Comparison of ENCODE assay signal across 8 cellular contexts in the genomic region with DNA sequence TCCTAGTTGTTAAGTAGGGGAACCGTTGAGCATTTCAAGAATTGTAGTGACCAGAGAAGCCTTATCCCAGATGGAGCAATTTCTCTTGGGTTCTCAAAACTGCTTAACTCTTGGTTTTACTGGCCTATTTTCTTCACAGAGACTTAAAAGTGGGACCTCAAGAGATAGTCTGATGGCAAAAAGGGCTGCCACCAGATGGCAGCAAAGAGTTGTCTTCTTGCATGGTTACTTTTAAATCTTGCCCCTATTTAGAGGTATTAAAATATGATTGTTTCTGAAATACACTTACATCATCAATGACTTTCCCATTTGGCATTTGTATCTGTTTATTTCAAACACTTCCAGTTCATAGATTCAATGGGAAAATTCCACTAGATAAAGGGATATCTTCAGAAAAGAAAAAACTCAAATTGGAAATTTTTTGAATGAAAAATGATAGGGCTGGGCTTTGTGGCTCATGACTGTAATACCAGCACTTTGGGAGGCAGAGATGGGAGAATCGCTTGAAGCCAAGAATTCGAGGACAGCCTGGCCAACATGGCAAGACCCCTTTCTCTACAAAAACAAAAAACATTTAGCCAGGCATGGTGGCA.
DNase-seq lines count a peak whose midpoint lies in the region; ATAC-seq and TF ChIP-seq lines count a peak whose summit lies in the region.

No MANE protein-coding gene starts in this region.

- H3K4me3 ChIP-seq in breast epithelium = no peak overlapping the region
- no peak overlapping the region for H3K4me3 ChIP-seq in kidney epithelial cell (ENCODE audit: low read depth, low read length)

- no peaks in the 10 kb centered on the region for H3K36me3 Mint-ChIP-seq in T-helper 2 cell treated with Interferon-gamma antibody and Interleukin-4, amounts not matched to agents 5 μg/mL and 100 μg/mL, for 36 hours (ENCODE audit: low read depth)

- TF ChIP-seq CTCF in breast epithelium (IDR thresholded peaks at IDR 0.05) (peak in 2 of 3 donors; percentile 68 to 72), kidney epithelial cell (IDR thresholded peaks at IDR 0.05; ENCODE audit: insufficient read depth, low read length, poor library complexity, severe bottlenecking) (peak; percentile 71)

- no peak overlapping the region for H3K27ac ChIP-seq in breast epithelium

- no peaks in the 10 kb centered on the region for H3K9me3 Mint-ChIP-seq in T-helper 2 cell treated with Interferon-gamma antibody and Interleukin-4, amounts not matched to agents 5 μg/mL and 100 μg/mL, for 36 hours

- H3K4me1 ChIP-seq in breast epithelium = no peaks in the 10 kb centered on the region

- H3K27me3 ChIP-seq in breast epithelium = no peaks in the 10 kb centered on the region
- no peaks in the 10 kb centered on the region for H3K27me3 ChIP-seq in kidney epithelial cell (ENCODE audit: control insufficient read depth, insufficient read depth, low read length)

- peak; percentile 11 for DNase-seq in activated naive CD4-positive, alpha-beta T cell treated with Interleukin-2 at 50 U/mL for 16 hours
- no peak for DNase-seq in activated naive CD4-positive, alpha-beta T cell (lab: John Stamatoyannopoulos, UW)
- DNase-seq in NCI-H82 (lab: John Stamatoyannopoulos, UW) = peak; percentile 78
- DNase-seq in breast epithelium (ENCODE audit: low spot score in 2 of 2) = peak in 1 of 2 donors; percentile 50
- DNase-seq in kidney epithelial cell (ENCODE audit: low read depth) = peak; percentile 16
- peak; percentile 13 to 17 for DNase-seq in stimulated activated CD8-positive, alpha-beta memory T cell treated with anti-CD3 and anti-CD28 coated beads, Interleukin-2, amount 100 ng/mL, for 48 hours (ENCODE audit: low read depth in 2 of 2)
- DNase-seq in T-helper 2 cell treated with Interferon-gamma antibody and Interleukin-4, amounts not matched to agents 5 μg/mL and 100 μg/mL, for 36 hours (ENCODE audit: low spot score) = no peak

- no peak overlapping the region for H3K27ac Mint-ChIP-seq in T-helper 2 cell treated with Interferon-gamma antibody and Interleukin-4, amounts not matched to agents 5 μg/mL and 100 μg/mL, for 36 hours

- no peaks in the 10 kb centered on the region for H3K9me3 ChIP-seq in breast epithelium

- H3K27me3 Mint-ChIP-seq in T-helper 2 cell treated with Interferon-gamma antibody and Interleukin-4, amounts not matched to agents 5 μg/mL and 100 μg/mL, for 36 hours (ENCODE audit: low read depth) = no peaks in the 10 kb centered on the region

- peak; percentile 59 for ATAC-seq in HG03175 (IDR thresholded peaks at IDR 0.05; ENCODE audit: unreplicated experiment)

- H3K36me3 ChIP-seq in breast epithelium (no peaks in the 10 kb centered on the region), kidney epithelial cell (ENCODE audit: control insufficient read depth, insufficient read depth, low read length) (no peaks in the 10 kb centered on the region)

- intact Hi-C loops in breast epithelium (cut with DNase I; ENCODE audit: low total_unique reads) = no loop called here

- no peaks in the 10 kb centered on the region for H3K4me1 Mint-ChIP-seq in T-helper 2 cell treated with Interferon-gamma antibody and Interleukin-4, amounts not matched to agents 5 μg/mL and 100 μg/mL, for 36 hours (ENCODE audit: low read depth)

- TF ChIP-seq POLR2A in breast epithelium (IDR thresholded peaks at IDR 0.05) = no peak

- no peak overlapping the region for H3K4me3 Mint-ChIP-seq in T-helper 2 cell treated with Interferon-gamma antibody and Interleukin-4, amounts not matched to agents 5 μg/mL and 100 μg/mL, for 36 hours

Comparison
In these comparisons a context has a peak if more than half of its experiments do, and no peak if none do; other contexts are left out.
1. DNase-seq: peak in activated naive CD4-positive, alpha-beta T cell treated with Interleukin-2 at 50 U/mL for 16 hours (single experiment), NCI-H82 (single experiment), kidney epithelial cell (single experiment) and stimulated activated CD8-positive, alpha-beta memory T cell treated with anti-CD3 and anti-CD28 coated beads, Interleukin-2, amount 100 ng/mL, for 48 hours (2 of 2); none in activated naive CD4-positive, alpha-beta T cell (0 of 4) and T-helper 2 cell treated with Interferon-gamma antibody and Interleukin-4, amounts not matched to agents 5 μg/mL and 100 μg/mL, for 36 hours (single experiment).